3 cellular contexts compared by ENCODE assay signal in the genomic region with DNA sequence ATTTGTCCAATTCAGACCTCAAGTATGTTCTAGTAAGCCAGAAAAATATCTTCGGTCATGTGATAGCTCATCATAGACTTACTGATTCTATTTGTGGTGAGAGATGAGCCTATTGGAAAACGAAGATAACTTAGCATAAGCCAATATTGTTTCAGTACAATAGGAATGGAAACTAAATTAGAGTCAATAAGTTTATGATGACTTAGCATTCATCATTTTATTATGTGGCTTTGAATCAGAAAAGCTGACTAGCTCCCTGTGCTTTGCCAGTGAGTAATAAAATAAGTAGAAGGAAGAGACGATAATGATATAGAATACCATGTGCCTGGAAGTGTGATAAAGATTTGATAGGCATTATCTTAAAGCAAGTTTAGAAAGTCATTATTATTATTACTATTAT.
TF ChIP-seq lines count a peak whose summit lies in the region.

No MANE protein-coding gene starts in this region.

TF ChIP-seq in A549, 52 proteins besides CTCF, POLR2A, EP300 and RAD21:
- TF ChIP-seq RNF2 (IDR thresholded peaks at IDR 0.05; ENCODE audit: borderline replicate concordance, low read depth) (no peak), MAFK (IDR thresholded peaks at IDR 0.05; ENCODE audit: partially characterized antibody) (peak; percentile 67)
TF ChIP-seq in A549: peak in this region for 1.

TF ChIP-seq in IMR-90, 13 proteins besides CTCF, POLR2A, EP300 and RAD21:
- TF ChIP-seq ELK1 (IDR thresholded peaks at IDR 0.05; ENCODE audit: borderline replicate concordance, low read depth, low read length) (no peak), MAFK (IDR thresholded peaks at IDR 0.05; ENCODE audit: low read depth, low read length) (0 out of 2 replicates have a peak, but pooled peaks have one; percentile 3)

TF ChIP-seq in K562, 482 proteins besides CTCF, POLR2A, EP300 and RAD21:
- TF ChIP-seq ZNF316 (IDR thresholded peaks at IDR 0.05) = peak; percentile 20; the same call in 1 of the 2 replicates
- TF ChIP-seq NEUROD1 (IDR thresholded peaks at IDR 0.05; ENCODE audit: borderline replicate concordance, low read depth, low read length, partially characterized antibody) = no peak
